Comparison of ENCODE assay signal across 16 cellular contexts in the genomic region with DNA sequence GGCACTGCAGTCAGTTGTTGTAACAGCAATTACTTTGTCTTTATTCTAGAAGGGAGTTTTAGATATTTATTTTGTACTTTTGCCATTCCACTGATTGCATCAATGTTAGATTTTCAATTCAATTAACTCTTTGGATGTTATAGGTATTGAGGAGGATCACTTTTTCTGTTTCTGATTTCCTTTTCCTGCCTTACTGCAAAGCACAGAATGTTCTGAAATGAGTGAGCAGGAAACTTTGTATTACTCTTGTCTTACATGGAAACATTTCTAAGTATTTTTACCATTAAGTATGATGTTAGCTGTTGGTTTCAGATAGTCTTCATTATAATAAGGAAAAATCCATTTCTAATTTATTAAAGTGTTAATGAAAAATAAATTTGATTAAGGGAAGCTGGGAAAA.
DNase-seq lines count a peak whose midpoint lies in the region; ATAC-seq and TF ChIP-seq lines count a peak whose summit lies in the region.
"Had no signal": no experiment of that assay in that cellular context is flagged by ENCODE, and none has a peak within 500 bp of the region (broad histone marks: within the 10 kb centered on the region; RNA-seq: fewer than 3 reads in every experiment).

No MANE protein-coding gene starts in this region.

- H3K9me3 ChIP-seq in Karpas-422 (ENCODE audit: low read length): no peaks in the 10 kb centered on the region
- H3K9me3 ChIP-seq: Peyer's patch, SK-N-SH had no signal

- H3K4me3 Mint-ChIP-seq in Calu3 (ENCODE audit: low read depth, unreplicated experiment): no peak overlapping the region
- H3K4me3 Mint-ChIP-seq in activated B cell treated with CpG ODN at 0.5 μM for 24 hours: no peak overlapping the region
- H3K4me3 Mint-ChIP-seq in naive B cell: peak overlapping the region in 2 of 8 donors; percentile 0 to 36
- H3K4me3 Mint-ChIP-seq: CD4-positive, CD25-positive, alpha-beta regulatory T cell had no signal

- H3K4me3 ChIP-seq in Karpas-422 (ENCODE audit: low read length): no peak overlapping the region
- H3K4me3 ChIP-seq in H7 (ENCODE audit: insufficient read depth, low read depth, low read length): no peak overlapping the region
- H3K4me3 ChIP-seq: Peyer's patch had no signal

- intact Hi-C loops in Calu3 (cut with micrococcal nuclease; ENCODE audit: unreplicated experiment) (no loop called here), activated B cell treated with CpG ODN at 0.5 μM for 24 hours (cut with micrococcal nuclease) (loop anchor here (2.0 kb wide), 1 partner anchor 16 kb away; no protein-coding TSS in a partner anchor)

- TF ChIP-seq CTCF in Calu3 (IDR thresholded peaks at IDR 0.05; ENCODE audit: unreplicated experiment) (no peak), activated B cell treated with CpG ODN at 0.5 μM for 24 hours (IDR thresholded peaks at IDR 0.05) (no peak)

- H3K79me2 ChIP-seq in Karpas-422 (ENCODE audit: low read length): peaks cover 98% of the 10 kb centered on the region

- no peaks in the 10 kb centered on the region for H3K36me3 ChIP-seq in Karpas-422 (ENCODE audit: insufficient read depth, low read length)
- no peaks in the 10 kb centered on the region for H3K36me3 ChIP-seq in H7 (replicated peaks; ENCODE audit: control insufficient read depth, insufficient read depth, low read length)
- H3K36me3 ChIP-seq: Peyer's patch had no signal

- H3K27me3 Mint-ChIP-seq in Calu3 (ENCODE audit: unreplicated experiment) (no peaks in the 10 kb centered on the region), activated B cell treated with CpG ODN at 0.5 μM for 24 hours (no peaks in the 10 kb centered on the region), naive B cell (no peaks in the 10 kb centered on the region)
- H3K27me3 Mint-ChIP-seq: CD4-positive, CD25-positive, alpha-beta regulatory T cell had no signal

- peaks cover 89% of the 10 kb centered on the region for H3K4me1 ChIP-seq in Karpas-422 (ENCODE audit: low read length)

- H3K9me3 Mint-ChIP-seq in Calu3 (ENCODE audit: low read depth, unreplicated experiment) (no peaks in the 10 kb centered on the region), activated B cell treated with CpG ODN at 0.5 μM for 24 hours (no peaks in the 10 kb centered on the region), naive B cell (no peaks in the 10 kb centered on the region)

- BruUV-seq in Calu3 (replicated peaks; lab: Mats Ljungman, UMichigan): no TSS peak

- H3K9me2 ChIP-seq in Karpas-422 (replicated peaks; ENCODE audit: insufficient read depth, low read length): no peaks in the 10 kb centered on the region
- H3K9me2 ChIP-seq: SK-N-SH had no signal

- H3K36me3 Mint-ChIP-seq in Calu3 (ENCODE audit: insufficient read depth, unreplicated experiment) (peaks cover 10% of the 10 kb centered on the region), activated B cell treated with CpG ODN at 0.5 μM for 24 hours (ENCODE audit: low read depth) (peaks cover 4% of the 10 kb centered on the region), naive B cell (no peaks in the 10 kb centered on the region)
- H3K36me3 Mint-ChIP-seq: CD4-positive, CD25-positive, alpha-beta regulatory T cell had no signal

- H3K27me3 ChIP-seq in Karpas-422 (ENCODE audit: low read length): no peaks in the 10 kb centered on the region
- H3K27me3 ChIP-seq in H7 (ENCODE audit: control insufficient read depth, insufficient read depth, low read length): no peaks in the 10 kb centered on the region
- H3K27me3 ChIP-seq: Peyer's patch had no signal

- H3K4me2 ChIP-seq in Karpas-422 (ENCODE audit: low read depth, low read length, poor library complexity, severe bottlenecking): peak overlapping the region; percentile 35
- H3K4me2 ChIP-seq: SK-N-SH had no signal

- POLR2A ChIA-PET in activated B cell treated with CpG ODN at 0.5 μM for 24 hours (lab: Charles Lee): interaction anchor here (0.7 kb wide), 2 partner anchors 23 to 71 kb away, joined by 5 to 7 read pairs; no protein-coding TSS in a partner anchor

- no peaks in the 10 kb centered on the region for H4K20me1 ChIP-seq in Karpas-422 (ENCODE audit: insufficient read depth, low read depth, low read length)

- no peak overlapping the region for H2AFZ ChIP-seq in Karpas-422 (ENCODE audit: low read length)

- peak overlapping the region; percentile 89 for H3K27ac ChIP-seq in Karpas-422 (ENCODE audit: low read length)

- no peak for DNase-seq in Calu3
- no peak for DNase-seq in Karpas-422
- DNase-seq in activated B cell treated with CpG ODN at 0.5 μM for 24 hours: no peak
- no peak for DNase-seq in naive B cell
- DNase-seq in H7: no peak
- DNase-seq in dedifferentiated amniotic fluid mesenchymal stem cell (ENCODE audit: extremely low spot score): no peak
- DNase-seq: DMS79, KBM-7, NCI-H1048, NCI-H510A treated with DMSO at 0.1 percent for 48 hours, Peyer's patch, Right ventricle myocardium superior, SK-N-SH had no signal

- peak overlapping the region; percentile 19 for H3K27ac Mint-ChIP-seq in Calu3 (ENCODE audit: unreplicated experiment)
- H3K27ac Mint-ChIP-seq in activated B cell treated with CpG ODN at 0.5 μM for 24 hours: peak overlapping the region; percentile 75
- peak overlapping the region in 5 of 6 donors; percentile 11 to 90 (median 66) for H3K27ac Mint-ChIP-seq in naive B cell

- no peak for ATAC-seq in activated B cell treated with CpG ODN at 0.5 μM for 24 hours (ENCODE audit: low read depth)
- no peak for ATAC-seq in naive B cell (ENCODE audit: low read depth in 2 of 2)
- ATAC-seq in HG03039 (IDR thresholded peaks at IDR 0.05; ENCODE audit: unreplicated experiment): no peak
- no peak for ATAC-seq in GM18907 (IDR thresholded peaks at IDR 0.05; ENCODE audit: unreplicated experiment)

- H3K4me1 Mint-ChIP-seq in Calu3 (ENCODE audit: low read depth, unreplicated experiment): peaks cover 40% of the 10 kb centered on the region
- peaks cover 72% of the 10 kb centered on the region for H3K4me1 Mint-ChIP-seq in activated B cell treated with CpG ODN at 0.5 μM for 24 hours
- peaks cover 56 to 66% (median 64%) of the 10 kb centered on the region in 3 donors for H3K4me1 Mint-ChIP-seq in naive B cell

- peak overlapping the region; percentile 38 for H3K9ac ChIP-seq in Karpas-422 (ENCODE audit: low read length)
- H3K9ac ChIP-seq: SK-N-SH had no signal

- CTCF ChIA-PET in Calu3 (lab: Charles Lee): interaction anchor here (0.8 kb wide), 1 partner anchor 22 kb away, joined by 3 read pairs; no protein-coding TSS in a partner anchor
- CTCF ChIA-PET in activated B cell treated with CpG ODN at 0.5 μM for 24 hours (lab: Charles Lee): no interaction called here

Comparison
In these comparisons a context has a peak if more than half of its experiments do, and no peak if none do; other contexts are left out.
1. H3K27ac Mint-ChIP-seq: peak in every context shown above with its lines; median percentile 75 in activated B cell treated with CpG ODN at 0.5 μM for 24 hours; 66 in naive B cell; 19 in Calu3.